8 cellular contexts compared by ENCODE assay signal in genomic region chr2:70086838-70087702, GRCh38. TPM values are rescaled to one million over a fixed set of nuclear protein-coding genes. Genes with fewer than 3 reads are reported as not detected.
DNase-seq lines count a peak whose midpoint lies in the region; ATAC-seq and TF ChIP-seq lines count a peak whose summit lies in the region.

TSS of gene PCBP1 (plus strand) at chr2:70087477. CDS start at chr2:70087744, 267 bp downstream.

- H3K9me3 Mint-ChIP-seq in immature natural killer cell: peaks cover 0 to 3% (median 0%) of the 10 kb centered on the region in 6 donors

- peaks cover 17 to 33% (median 30%) of the 10 kb centered on the region in 3 donors for H3K36me3 Mint-ChIP-seq in immature natural killer cell

- no peaks in the 10 kb centered on the region for H3K36me3 ChIP-seq in smooth muscle cell (ENCODE audit: low read depth)

- H3K27me3 ChIP-seq in smooth muscle cell (ENCODE audit: low read depth): no peaks in the 10 kb centered on the region

- TF ChIP-seq CTCF in cardiac fibroblast (IDR thresholded peaks at IDR 0.05; ENCODE audit: low read depth, low read length): no peak
- TF ChIP-seq CTCF in smooth muscle cell (IDR thresholded peaks at IDR 0.05; ENCODE audit: borderline replicate concordance, insufficient read depth, poor library complexity, severe bottlenecking): no peak

- peaks cover 77% of the 10 kb centered on the region in 2 donors for H3K4me1 Mint-ChIP-seq in immature natural killer cell

- peaks cover 13% of the 10 kb centered on the region for H3F3A ChIP-seq in smooth muscle cell (ENCODE audit: low read depth)

- peak within 1 kb of the TSS; percentile 95 for H3K4me2 ChIP-seq in smooth muscle cell

- peak within 1 kb of the TSS; percentile 97 to 99 (median 99) for H3K4me3 Mint-ChIP-seq in immature natural killer cell

- ATAC-seq in GM19035 (IDR thresholded peaks at IDR 0.05; ENCODE audit: unreplicated experiment): peak; percentile 35
- ATAC-seq in HG03342 (IDR thresholded peaks at IDR 0.05; ENCODE audit: unreplicated experiment): peak; percentile 32

- peaks cover 24 to 45% (median 41%) of the 10 kb centered on the region in 3 donors for H3K27me3 Mint-ChIP-seq in immature natural killer cell (ENCODE audit: low read depth in 3 of 3)

- peak within 1 kb of the TSS; percentile 94 for H2AFZ ChIP-seq in smooth muscle cell (ENCODE audit: low read depth)

- peaks cover 17% of the 10 kb centered on the region for H4K20me1 ChIP-seq in smooth muscle cell (ENCODE audit: low read depth)

- peak within 1 kb of the TSS; percentile 73 to 87 for H3K4me3 ChIP-seq in cardiac fibroblast (replicated peaks in 1 of 2; ENCODE audit: low read depth in 2 of 2, low read length in 2 of 2)
- H3K4me3 ChIP-seq in smooth muscle cell: peak within 1 kb of the TSS; percentile 94

- H3K9me3 ChIP-seq in smooth muscle cell (replicated peaks; ENCODE audit: low read depth): no peaks in the 10 kb centered on the region

- peak within 1 kb of the TSS; percentile 99 to 100 (median 100) for H3K27ac Mint-ChIP-seq in immature natural killer cell

- peaks cover 21% of the 10 kb centered on the region for H3K79me2 ChIP-seq in smooth muscle cell (ENCODE audit: low read depth)

- WGBS in smooth muscle cell (ENCODE audit: low lambda C conversion rate): under 1% methylated on average over 58 of the region's 94 CpGs

- peak within 1 kb of the TSS; percentile 99 for H3K9ac ChIP-seq in smooth muscle cell (ENCODE audit: low read depth)

- peak within 1 kb of the TSS; percentile 99 for H3K27ac ChIP-seq in smooth muscle cell (ENCODE audit: low read depth)

- H3K4me1 ChIP-seq in smooth muscle cell (ENCODE audit: low read depth): peaks cover 19% of the 10 kb centered on the region

- peak; percentile 97 for DNase-seq in AG08395 (ENCODE audit: low spot score)
- DNase-seq in NCI-H446 treated with DMSO at 0.1 percent for 48 hours (lab: John Stamatoyannopoulos, UW): peak; percentile 92
- peak; percentile 96 to 99 (median 98) for DNase-seq in activated CD4-positive, CD25-positive, alpha-beta regulatory T cell (lab: John Stamatoyannopoulos, UW)
- DNase-seq in cardiac fibroblast (ENCODE audit: low read depth in 2 of 2): peak; percentile 96 to 98
- DNase-seq in immature natural killer cell: peak; percentile 97 to 98 (median 98)
- peak; percentile 92 for DNase-seq in smooth muscle cell (lab: John Stamatoyannopoulos, UW; ENCODE audit: unreplicated experiment)

RNA-seq across cellular contexts. Expression of gene PCBP1, which starts in this region (rescaled TPM):
- polyA plus RNA-seq in immature natural killer cell: 100 to 1,000 TPM; 184 to 233 (median 232) TPM
- 90.7 and 109 TPM in 2 replicates for total RNA-seq in smooth muscle cell
- 145 and 150 TPM in 2 replicates for polyA plus RNA-seq in smooth muscle cell

Comparison
In these comparisons a context has a peak if more than half of its experiments do, and no peak if none do; other contexts are left out.
1. Peak in every context shown above with its lines: DNase-seq, ATAC-seq, H3K4me3 ChIP-seq and H3K27ac ChIP-seq.